In genomic region chr7:33671521-33672262, GRCh38 we compare ENCODE assay signal across 8 cellular contexts.
DNase-seq lines count a peak whose midpoint lies in the region; ATAC-seq and TF ChIP-seq lines count a peak whose summit lies in the region.

No MANE protein-coding gene starts in this region.

- H3K36me3 ChIP-seq in stomach, result no peaks in the 10 kb centered on the region
- H3K36me3 ChIP-seq in spleen, result no peaks in the 10 kb centered on the region

- H3K27me3 ChIP-seq in stomach (no peaks in the 10 kb centered on the region), spleen (replicated peaks in 1 of 7) (no peaks in the 10 kb centered on the region)

- POLR2A ChIA-PET in HEK293T (lab: Yijun Ruan, JAX), result no interaction called here

- intact Hi-C loops in stomach (cut with DNase I; ENCODE audit: low total_unique reads) (no loop called here), spleen (cut with DNase I; ENCODE audit: low total_unique reads) (no loop called here)

- H3K4me3 ChIP-seq in stomach (no peak overlapping the region), spleen (no peak overlapping the region)

- H3K4me1 ChIP-seq in stomach (peaks cover 0 to 8% (median 4%) of the 10 kb centered on the region in 4 donors), spleen (peaks cover 0 to 19% (median 11%) of the 10 kb centered on the region in 6 donors)

- TF ChIP-seq POLR2A in stomach (IDR thresholded peaks at IDR 0.05) (no peak), spleen (IDR thresholded peaks at IDR 0.05) (no peak)

- no peak for TF ChIP-seq CTCF in stomach (IDR thresholded peaks at IDR 0.05)
- no peak for TF ChIP-seq CTCF in spleen (IDR thresholded peaks at IDR 0.05 in 8 of 11, conservative IDR thresholded peaks at IDR 0.05 in 3 of 11)

- no peak overlapping the region for H3K27ac ChIP-seq in stomach
- peak overlapping the region in 3 of 8 donors; percentile 8 to 23 (median 20) for H3K27ac ChIP-seq in spleen

- ATAC-seq in GM18508 (IDR thresholded peaks at IDR 0.05; ENCODE audit: insufficient read depth, unreplicated experiment), result peak; percentile 46
- no peak for ATAC-seq in HG02623 (IDR thresholded peaks at IDR 0.05; ENCODE audit: unreplicated experiment)

- 51 to 60% (median 55%) methylated on average over 3 of the region's 3 CpGs for WGBS in stomach, 5 donors
- WGBS in spleen, 5 donors, result 32 to 40% (median 35%) methylated on average over 3 of the region's 3 CpGs

- H3K9me3 ChIP-seq in stomach, result no peaks in the 10 kb centered on the region
- H3K9me3 ChIP-seq in spleen, result no peaks in the 10 kb centered on the region

- no peak for TF ChIP-seq EP300 in stomach (IDR thresholded peaks at IDR 0.05)

- DNase-seq in HEK293T (ENCODE audit: extremely low spot score), result no peak
- DNase-seq in NCI-H1092 (lab: John Stamatoyannopoulos, UW), result peak; percentile 54
- DNase-seq in kidney tubule cell (ENCODE audit: low spot score), result peak; percentile 30
- no peak for DNase-seq in stimulated activated CD4-positive, alpha-beta T cell treated with anti-CD3 and anti-CD28 coated beads, Interleukin-1b, Interleukin-23, amount 100 ng/mL, for 48 hours
- DNase-seq in stomach, result no peak
- DNase-seq in spleen, result no peak

- CTCF ChIA-PET in HEK293T (lab: Yijun Ruan, JAX), result interaction anchor here (0.6 to 2.0 kb wide), 3 partner anchors 40 to 223 kb away, joined by 3 to 4 read pairs (median 3); no protein-coding TSS in a partner anchor

TF ChIP-seq in HEK293T, 16 proteins besides CTCF, POLR2A, EP300 and RAD21:
- TF ChIP-seq ZNF384 (IDR thresholded peaks at IDR 0.05) (no peak), PKNOX1 (IDR thresholded peaks at IDR 0.05) (peak; percentile 34)

Comparison
In these comparisons a context has a peak if more than half of its experiments do, and no peak if none do; other contexts are left out.
1. DNase-seq: peak in NCI-H1092 (single experiment) and kidney tubule cell (single experiment); none in HEK293T (single experiment), stimulated activated CD4-positive, alpha-beta T cell treated with anti-CD3 and anti-CD28 coated beads, Interleukin-1b, Interleukin-23, amount 100 ng/mL, for 48 hours (single experiment), stomach (single experiment) and spleen (single experiment).